ENCODE assay signal across 1 cellular context in genomic region chr21:46458315-46459023, GRCh38.
TF ChIP-seq lines count a peak whose summit lies in the region.

Gene DIP2A (plus strand): TSS chr21:46458891. CDS start chr21:46459132, 241 bp downstream.

TF ChIP-seq in K562, 482 proteins besides CTCF, POLR2A, EP300 and RAD21 (continued from another document and continues in another):
- TF ChIP-seq ZNF395 (CRISPR knock-in tag; IDR thresholded peaks at IDR 0.05) (peak; percentile 94), HNRNPL (IDR thresholded peaks at IDR 0.05; ENCODE audit: low read depth, low read length) (peak; percentile 68; the same call in 1 of the 2 replicates), MIER1 (IDR thresholded peaks at IDR 0.05; ENCODE audit: low read depth) (no peak), RBM17 (IDR thresholded peaks at IDR 0.05; ENCODE audit: borderline replicate concordance, low read depth, low read length) (no peak), NFXL1 (CRISPR knock-in tag; IDR thresholded peaks at IDR 0.05) (no peak), SAFB2 (IDR thresholded peaks at IDR 0.05; ENCODE audit: borderline replicate concordance, low read depth, low read length, severe bottlenecking) (no peak), NR2C1 (IDR thresholded peaks at IDR 0.05) (peak; percentile 79), NR2C1 (tag; IDR thresholded peaks at IDR 0.05) (peak; percentile 79; the same call in 1 of the 2 replicates), ETV1 (tag; conservative IDR thresholded peaks at IDR 0.05; ENCODE audit: low read depth) (no peak), GTF2F1 (IDR thresholded peaks at IDR 0.05; ENCODE audit: low read depth, low read length) (peak; percentile 45; the same call in 1 of the 2 replicates), EZH2 (IDR thresholded peaks at IDR 0.05; ENCODE audit: borderline replicate concordance, low read depth, low read length) (no peak), BRCA1 (IDR thresholded peaks at IDR 0.05) (no peak), BRCA1 (CRISPR knock-in tag; IDR thresholded peaks at IDR 0.05) (no peak), ZNF224 (CRISPR knock-in tag; IDR thresholded peaks at IDR 0.05) (no peak), ZNF740 (CRISPR knock-in tag; IDR thresholded peaks at IDR 0.05) (no peak), ZNF740 (tag; IDR thresholded peaks at IDR 0.05) (no peak), MCM5 (IDR thresholded peaks at IDR 0.05; ENCODE audit: low read depth) (no peak), ZKSCAN8 (CRISPR knock-in tag; IDR thresholded peaks at IDR 0.05) (no peak), CGGBP1 (CRISPR knock-in tag; IDR thresholded peaks at IDR 0.05) (no peak), ZBED1 (IDR thresholded peaks at IDR 0.05) (no peak), ZEB2 (IDR thresholded peaks at IDR 0.05) (no peak), ILF3 (IDR thresholded peaks at IDR 0.05; ENCODE audit: borderline replicate concordance) (peak; percentile 17; the same call in 1 of the 2 replicates), HDAC8 (tag; IDR thresholded peaks at IDR 0.05) (0 out of 2 replicates have a peak, but pooled peaks have one; percentile 42), BMI1 (IDR thresholded peaks at IDR 0.05; ENCODE audit: low read length) (no peak), COPS2 (conservative IDR thresholded peaks at IDR 0.05) (no peak), ZNF232 (CRISPR knock-in tag; IDR thresholded peaks at IDR 0.05) (no peak), CC2D1A (IDR thresholded peaks at IDR 0.05) (no peak), MEF2D (tag; conservative IDR thresholded peaks at IDR 0.05; ENCODE audit: low read depth) (no peak), ZNF668 (CRISPR knock-in tag; IDR thresholded peaks at IDR 0.05) (peak; percentile 69; the same call in 1 of the 2 replicates), ARID2 (IDR thresholded peaks at IDR 0.05) (no peak), TFAM (CRISPR knock-in tag; conservative IDR thresholded peaks at IDR 0.05) (no peak), MBD1 (CRISPR knock-in tag; IDR thresholded peaks at IDR 0.05) (no peak), KHSRP (IDR thresholded peaks at IDR 0.05) (no peak), EP400 (IDR thresholded peaks at IDR 0.05) (peak; percentile 98), HINFP (tag; conservative IDR thresholded peaks at IDR 0.05; ENCODE audit: low read depth) (peak; percentile 85), ASH1L (IDR thresholded peaks at IDR 0.05; ENCODE audit: borderline replicate concordance, low read depth, partially characterized antibody) (no peak), SRSF3 (IDR thresholded peaks at IDR 0.05; ENCODE audit: insufficient read depth, low read length) (no peak), MCM2 (IDR thresholded peaks at IDR 0.05; ENCODE audit: low read depth) (no peak), XRCC5 (IDR thresholded peaks at IDR 0.05; ENCODE audit: low read depth, low read length) (peak; percentile 92), CBFB (CRISPR knock-in tag; IDR thresholded peaks at IDR 0.05) (peak; percentile 21; the same call in 1 of the 2 replicates), ADNP (tag; IDR thresholded peaks at IDR 0.05) (no peak), DNMT1 (IDR thresholded peaks at IDR 0.05) (no peak), PHF8 (IDR thresholded peaks at IDR 0.05; ENCODE audit: borderline replicate concordance, low read length) (peak; percentile 92), PHF20 (IDR thresholded peaks at IDR 0.05; ENCODE audit: partially characterized antibody) (peak; percentile 77), RUNX1 (IDR thresholded peaks at IDR 0.05; ENCODE audit: low read depth) (peak; percentile 81; the same call in 1 of the 2 replicates), SOX6 (IDR thresholded peaks at IDR 0.05) (no peak), PCBP1 (IDR thresholded peaks at IDR 0.05; ENCODE audit: low read depth, low read length, poor library complexity, severe bottlenecking) (peak; percentile 15), TEAD4 (IDR thresholded peaks at IDR 0.05; ENCODE audit: low read length) (no peak), TEAD4 (CRISPR knock-in tag; IDR thresholded peaks at IDR 0.05; ENCODE audit: borderline replicate concordance) (no peak), MAX (CRISPR knock-in tag; IDR thresholded peaks at IDR 0.05) (peak; percentile 85), NFE2 (IDR thresholded peaks at IDR 0.05; ENCODE audit: low read depth) (no peak), USF1 (CRISPR knock-in tag; IDR thresholded peaks at IDR 0.05) (no peak), YBX1 (IDR thresholded peaks at IDR 0.05) (no peak), ZNF121 (CRISPR knock-in tag; conservative IDR thresholded peaks at IDR 0.05) (no peak), POLR3G (IDR thresholded peaks at IDR 0.05; ENCODE audit: extremely low read depth, insufficient read length, insufficient replicate concordance) (no peak), SMARCB1 (IDR thresholded peaks at IDR 0.05; ENCODE audit: insufficient read length, low read depth) (no peak), ZBTB40 (IDR thresholded peaks at IDR 0.05) (no peak; the same call in 1 of the 2 replicates), ZBTB40 (CRISPR knock-in tag; IDR thresholded peaks at IDR 0.05) (no peak), FOXA1 (IDR thresholded peaks at IDR 0.05; ENCODE audit: borderline replicate concordance) (no peak), KDM1A (IDR thresholded peaks at IDR 0.05) (no peak), FOXK2 (conservative IDR thresholded peaks at IDR 0.05 in 1 of 2, IDR thresholded peaks at IDR 0.05 in 1 of 2; ENCODE audit: low read depth in 2 of 2) (peak; percentile 43 to 58; a peak in 1 of 4 replicates)
